ENCODE assay signal across 14 cellular contexts in genomic region chr2:158716091-158716815, GRCh38.
A peak's percentile ranks its signal among the peaks of the same experiment; 100 is the strongest.
DNase-seq lines count a peak whose midpoint lies in the region; ATAC-seq and TF ChIP-seq lines count a peak whose summit lies in the region.
"Had no signal": no experiment of that assay in that cellular context is flagged by ENCODE, and none has a peak within 500 bp of the region (broad histone marks: within the 10 kb centered on the region; RNA-seq: fewer than 3 reads in every experiment).

No MANE protein-coding gene starts in this region.

- no peaks in the 10 kb centered on the region for H3K27me3 ChIP-seq in liver (ENCODE audit: control insufficient read depth in 4 of 4, insufficient read depth in 4 of 4, low read length in 3 of 4)
- no peaks in the 10 kb centered on the region for H3K27me3 ChIP-seq in stomach
- no peaks in the 10 kb centered on the region for H3K27me3 ChIP-seq in CD4-positive, alpha-beta memory T cell (ENCODE audit: insufficient read depth, low read length)
- H3K27me3 ChIP-seq: brain microvascular endothelial cell had no signal

- ATAC-seq in esophagus mucosa, result peak; percentile 59
- ATAC-seq: activated T-cell treated with anti-CD3 and anti-CD28 coated beads, Interleukin-2, amount 50 U/mL, for 72 hours; naive thymus-derived CD4-positive, alpha-beta T cell had no signal

- POLR2A ChIA-PET in CD4-positive, alpha-beta memory T cell (lab: Charles Lee; ENCODE audit: partially characterized antibody), result no interaction called here

- H3K4me1 ChIP-seq in liver (ENCODE audit: control insufficient read depth in 4 of 4, insufficient read depth in 4 of 4, low read length in 3 of 4) (no peaks in the 10 kb centered on the region), stomach (peaks cover 0 to 4% (median 0%) of the 10 kb centered on the region in 4 donors)
- H3K4me1 ChIP-seq in CD4-positive, alpha-beta memory T cell (ENCODE audit: insufficient read depth, low read length), result no peaks in the 10 kb centered on the region

- peaks cover 8 to 18% of the 10 kb centered on the region in 2 donors for H3K27me3 Mint-ChIP-seq in CD4-positive, alpha-beta memory T cell

- no peaks in the 10 kb centered on the region for H3K36me3 ChIP-seq in liver (ENCODE audit: control insufficient read depth in 4 of 4, insufficient read depth in 3 of 4, low read depth in 1 of 4, low read length in 3 of 4)
- H3K36me3 ChIP-seq in stomach, result no peaks in the 10 kb centered on the region
- H3K36me3 ChIP-seq in CD4-positive, alpha-beta memory T cell (ENCODE audit: insufficient read depth, low read length), result no peaks in the 10 kb centered on the region
- H3K36me3 ChIP-seq: brain microvascular endothelial cell had no signal

- no peak overlapping the region for H3K27ac Mint-ChIP-seq in CD4-positive, alpha-beta memory T cell
- H3K27ac Mint-ChIP-seq: activated T-cell treated with anti-CD3 and anti-CD28 coated beads, Interleukin-2, amount 50 U/mL, for 72 hours; B cell; naive thymus-derived CD4-positive, alpha-beta T cell had no signal

- peaks cover 0 to 15% (median 5%) of the 10 kb centered on the region in 8 donors for H3K9me3 Mint-ChIP-seq in CD4-positive, alpha-beta memory T cell

- TF ChIP-seq POLR2A in stomach (IDR thresholded peaks at IDR 0.05), result no peak

- TF ChIP-seq RAD21 in liver (IDR thresholded peaks at IDR 0.05), result peak; percentile 13 to 23

- no peak overlapping the region for H3K9ac ChIP-seq in liver (ENCODE audit: low read depth in 1 of 2, low read length in 2 of 2)

- DNase-seq in MV-4-11 (lab: John Stamatoyannopoulos, UW), result peak; percentile 13
- no peak for DNase-seq in stomach
- DNase-seq in CD4-positive, alpha-beta memory T cell, result no peak
- no peak for DNase-seq in HuH-7 (ENCODE audit: low spot score)
- no peak for DNase-seq in NCI-H2227 (lab: John Stamatoyannopoulos, UW; ENCODE audit: unreplicated experiment)
- no peak for DNase-seq in NCI-H2196 (lab: John Stamatoyannopoulos, UW; ENCODE audit: unreplicated experiment)
- DNase-seq: activated CD4-positive, alpha-beta T cell treated with anti-CD3 and anti-CD28 coated beads for 4 hours; activated T-cell treated with anti-CD3 and anti-CD28 coated beads, Interleukin-2, amount 50 U/mL, for 72 hours; brain microvascular endothelial cell; naive thymus-derived CD4-positive, alpha-beta T cell; NCI-H2029 had no signal

- CTCF ChIA-PET in CD4-positive, alpha-beta memory T cell (lab: Charles Lee; ENCODE audit: partially characterized antibody), result no interaction called here

- H3K9me3 ChIP-seq in liver (ENCODE audit: control insufficient read depth in 4 of 4, low read length in 3 of 4) (peaks cover 0 to 15% (median under 1%) of the 10 kb centered on the region in 4 donors), stomach (peaks cover 0 to 6% (median 0%) of the 10 kb centered on the region in 4 donors)
- no peaks in the 10 kb centered on the region for H3K9me3 ChIP-seq in CD4-positive, alpha-beta memory T cell (ENCODE audit: control insufficient read depth in 1 of 2, low read length in 2 of 2)

- TF ChIP-seq CTCF in liver (IDR thresholded peaks at IDR 0.05; ENCODE audit: low read depth, low read length, missing input control), result no peak
- TF ChIP-seq CTCF in stomach (IDR thresholded peaks at IDR 0.05), result no peak

- no peaks in the 10 kb centered on the region for H3K36me3 Mint-ChIP-seq in CD4-positive, alpha-beta memory T cell

- 78% methylated on average over 5 of the region's 5 CpGs for WGBS in liver
- WGBS in stomach, 5 donors, result 59 to 86% (median 78%) methylated on average over 5 of the region's 5 CpGs

- intact Hi-C loops in stomach (cut with DNase I; ENCODE audit: low total_unique reads), result no loop called here
- intact Hi-C loops in CD4-positive, alpha-beta memory T cell (cut with micrococcal nuclease), result no loop called here

- H3K27ac ChIP-seq in liver (ENCODE audit: low read depth in 1 of 2, low read length in 2 of 2) (peak overlapping the region in 1 of 2 donors; percentile 10), stomach (peak overlapping the region in 4 of 5 donors; percentile 36 to 66 (median 48))
- H3K27ac ChIP-seq in CD4-positive, alpha-beta memory T cell (ENCODE audit: low read depth, low read length), result no peak overlapping the region
- H3K27ac ChIP-seq: brain microvascular endothelial cell had no signal

- no peak overlapping the region for H3K4me3 Mint-ChIP-seq in CD4-positive, alpha-beta memory T cell
- H3K4me3 Mint-ChIP-seq: activated T-cell treated with anti-CD3 and anti-CD28 coated beads, Interleukin-2, amount 50 U/mL, for 72 hours; B cell; naive thymus-derived CD4-positive, alpha-beta T cell had no signal

- H3K4me3 ChIP-seq in liver (ENCODE audit: low read depth in 1 of 3, low read length in 3 of 3) (no peak overlapping the region), stomach (no peak overlapping the region)
- H3K4me3 ChIP-seq in CD4-positive, alpha-beta memory T cell (ENCODE audit: low read length in 2 of 2), result no peak overlapping the region

- TF ChIP-seq EP300 in stomach (IDR thresholded peaks at IDR 0.05), result peak; percentile 53

- no peaks in the 10 kb centered on the region for H3K4me1 Mint-ChIP-seq in CD4-positive, alpha-beta memory T cell
- H3K4me1 Mint-ChIP-seq: B cell had no signal

TF ChIP-seq in liver, 16 proteins besides CTCF, POLR2A, EP300 and RAD21:
- TF ChIP-seq RXRA (IDR thresholded peaks at IDR 0.05) (peak; percentile 37 to 56), MAX (IDR thresholded peaks at IDR 0.05) (peak; percentile 37), YY1 (IDR thresholded peaks at IDR 0.05) (peak; percentile 21), ATF3 (IDR thresholded peaks at IDR 0.05) (no peak), HNF4G (IDR thresholded peaks at IDR 0.05) (no peak), TAF1 (conservative IDR thresholded peaks at IDR 0.05) (no peak), NR2F2 (IDR thresholded peaks at IDR 0.05) (peak; percentile 90), EGR1 (IDR thresholded peaks at IDR 0.05; ENCODE audit: low read depth in 2 of 2) (no peak), FOXA1 (IDR thresholded peaks at IDR 0.05) (no peak)
